ENCODE assay signal across 9 cellular contexts in the genomic region with DNA sequence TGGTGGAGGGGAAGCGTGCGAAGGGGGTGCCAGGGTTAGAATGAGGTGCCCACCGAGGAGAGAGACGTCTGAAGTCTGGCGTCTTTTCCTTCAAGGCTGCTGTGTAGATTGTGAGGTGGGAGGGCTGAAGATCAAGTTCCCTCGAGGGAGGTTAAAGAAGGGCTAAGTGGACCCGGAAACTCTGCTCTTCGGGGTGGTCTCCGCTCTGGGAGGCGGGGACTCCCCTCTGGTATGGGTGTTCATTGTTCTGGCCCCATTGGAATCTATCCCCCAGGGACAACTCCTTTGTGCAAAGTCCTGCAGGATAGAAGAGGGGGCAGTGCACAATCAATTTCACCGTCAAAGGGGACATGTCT. TPM values are rescaled to one million over a fixed set of nuclear protein-coding genes. Genes with fewer than 3 reads are reported as not detected.
DNase-seq lines count a peak whose midpoint lies in the region; ATAC-seq and TF ChIP-seq lines count a peak whose summit lies in the region.
"Had no signal": no experiment of that assay in that cellular context is flagged by ENCODE, and none has a peak within 500 bp of the region (broad histone marks: within the 10 kb centered on the region; RNA-seq: fewer than 3 reads in every experiment).

No MANE protein-coding gene starts in this region.

- no peaks in the 10 kb centered on the region for H3K27me3 ChIP-seq in HAP-1 (ENCODE audit: low read depth)
- no peaks in the 10 kb centered on the region for H3K27me3 ChIP-seq in gastroesophageal sphincter

- H3K4me1 Mint-ChIP-seq in activated B cell treated with CpG ODN at 0.5 μM for 24 hours, result peaks cover 52% of the 10 kb centered on the region

- H3K36me3 Mint-ChIP-seq in activated B cell treated with CpG ODN at 0.5 μM for 24 hours (ENCODE audit: low read depth), result peaks cover 41% of the 10 kb centered on the region

- no peak for TF ChIP-seq POLR2A in gastroesophageal sphincter (IDR thresholded peaks at IDR 0.05)

- intact Hi-C loops in activated B cell treated with CpG ODN at 0.5 μM for 24 hours (cut with micrococcal nuclease), result loop anchor here (2.0 to 5.0 kb wide), 4 partner anchors 34 to 185 kb away; a partner anchor contains a TSS

- WGBS in gastroesophageal sphincter (ENCODE audit: low coverage in 1 of 2), 2 donors, result 11 to 37% methylated on average over 2 to 3 of the region's 11 CpGs

- H3K27ac ChIP-seq in gastroesophageal sphincter (peak overlapping the region; percentile 78 to 95 (median 93)), skin epidermis (peak overlapping the region in 20 of 21 experiments; percentile 40 to 96 (median 88))
- H3K27ac ChIP-seq: neutrophil had no signal

- no peak for TF ChIP-seq CTCF in activated B cell treated with CpG ODN at 0.5 μM for 24 hours (IDR thresholded peaks at IDR 0.05)
- no peak for TF ChIP-seq CTCF in gastroesophageal sphincter (IDR thresholded peaks at IDR 0.05)

- H3K9me3 ChIP-seq in HAP-1 (no peaks in the 10 kb centered on the region), gastroesophageal sphincter (no peaks in the 10 kb centered on the region)
- H3K9me3 ChIP-seq: neutrophil had no signal

- in situ Hi-C loops in HAP-1 (cut with MboI; ENCODE audit: low sequenced_read_pairs), result no loop called here

- H3K4me3 ChIP-seq in HAP-1 (no peak overlapping the region), gastroesophageal sphincter (peak overlapping the region; percentile 51 to 89), skin epidermis (peak overlapping the region; percentile 37 to 78 (median 57))

- CTCF ChIA-PET in activated B cell treated with CpG ODN at 0.5 μM for 24 hours (lab: Charles Lee), result interaction anchor here (3.1 kb wide), 1 partner anchor 32 kb away, joined by 18 read pairs; no protein-coding TSS in a partner anchor

- H3K9me3 Mint-ChIP-seq in activated B cell treated with CpG ODN at 0.5 μM for 24 hours, result no peaks in the 10 kb centered on the region

- H3K4me3 Mint-ChIP-seq in activated B cell treated with CpG ODN at 0.5 μM for 24 hours, result peak overlapping the region; percentile 79

- peak overlapping the region; percentile 85 for H3K27ac Mint-ChIP-seq in activated B cell treated with CpG ODN at 0.5 μM for 24 hours

- H3K4me1 ChIP-seq in HAP-1 (peaks cover 23% of the 10 kb centered on the region), gastroesophageal sphincter (peaks cover 4 to 69% (median 37%) of the 10 kb centered on the region in 3 donors)

- TF ChIP-seq EP300 in gastroesophageal sphincter (IDR thresholded peaks at IDR 0.05), result no peak

- no peaks in the 10 kb centered on the region for H3K27me3 Mint-ChIP-seq in activated B cell treated with CpG ODN at 0.5 μM for 24 hours

- H3K36me3 ChIP-seq in HAP-1 (replicated peaks), result peaks cover 35% of the 10 kb centered on the region
- H3K36me3 ChIP-seq in gastroesophageal sphincter, result peaks cover 0 to 50% of the 10 kb centered on the region in 2 donors

- ATAC-seq in activated B cell treated with CpG ODN at 0.5 μM for 24 hours (ENCODE audit: low read depth), result no peak
- no peak for ATAC-seq in gastroesophageal sphincter
- ATAC-seq in HG02571 (IDR thresholded peaks at IDR 0.05; ENCODE audit: unreplicated experiment), result no peak
- ATAC-seq in GM21390 (IDR thresholded peaks at IDR 0.05; ENCODE audit: unreplicated experiment), result no peak
- no peak for ATAC-seq in HG02981 (IDR thresholded peaks at IDR 0.05; ENCODE audit: unreplicated experiment)

- POLR2A ChIA-PET in activated B cell treated with CpG ODN at 0.5 μM for 24 hours (lab: Charles Lee), result interaction anchor here (2.5 to 18.0 kb wide), 3 partner anchors 29 to 231 kb away, joined by 23 to 2384 read pairs (median 45); a partner anchor contains a TSS

- DNase-seq in HAP-1 (ENCODE audit: low spot score in 2 of 2) (peak; percentile 38 to 67), activated B cell treated with CpG ODN at 0.5 μM for 24 hours (no peak), LoVo (ENCODE audit: low spot score) (no peak)

RNA-seq across cellular contexts. Expression of a gene that starts 0.6 kb away (rescaled TPM):
- total RNA-seq in activated B cell treated with CpG ODN at 0.5 μM for 24 hours (21.3 and 23.9 TPM in 2 replicates), gastroesophageal sphincter (100 to 1,000 TPM; 185 to 219 (median 196) TPM)

RNA-seq across cellular contexts. Expression of a gene that starts 1.5 kb away (rescaled TPM):
- 3,189 and 3,657 TPM in 2 replicates for total RNA-seq in activated B cell treated with CpG ODN at 0.5 μM for 24 hours
- 100 to 1,000 TPM; 317 to 834 (median 683) TPM for total RNA-seq in gastroesophageal sphincter

RNA-seq across cellular contexts. Expression of a gene that starts 6.6 kb away (rescaled TPM):
- 9.1 and 11.0 TPM in 2 replicates for total RNA-seq in activated B cell treated with CpG ODN at 0.5 μM for 24 hours
- total RNA-seq in gastroesophageal sphincter, result 1 to 10 TPM in 2 of 4 donors, under 1 TPM in 1, not detected in 1; 0.40 to 1.9 (median 1.1) TPM

RNA-seq across cellular contexts. Expression of a gene that starts 7.7 kb away (rescaled TPM):
- total RNA-seq in activated B cell treated with CpG ODN at 0.5 μM for 24 hours (40.7 and 41.0 TPM in 2 replicates), gastroesophageal sphincter (1 to 10 TPM in 2 of 4 donors, not detected in 2; 1.1 to 2.8 TPM)

RNA-seq across cellular contexts. Expression of a gene that starts 10.3 kb away (rescaled TPM):
- 24.8 and 29.7 TPM in 2 replicates for total RNA-seq in activated B cell treated with CpG ODN at 0.5 μM for 24 hours
- 1 to 10 TPM in 2 of 4 donors, under 1 TPM in 1, not detected in 1; 0.94 to 2.0 (median 1.8) TPM for total RNA-seq in gastroesophageal sphincter

Comparison
In these comparisons a context has a peak if more than half of its experiments do, and no peak if none do; other contexts are left out.
1. DNase-seq: peak in HAP-1 (2 of 2); none in activated B cell treated with CpG ODN at 0.5 μM for 24 hours (single experiment) and LoVo (single experiment).